27 cellular contexts compared by ENCODE assay signal in genomic region chr13:110687736-110688135, GRCh38.
"Had no signal": no experiment of that assay in that cellular context is flagged by ENCODE, and none has a peak within 500 bp of the region (broad histone marks: within the 10 kb centered on the region; RNA-seq: fewer than 3 reads in every experiment).

No MANE protein-coding gene starts in this region.

- H3K36me3 ChIP-seq: ovary had no signal

- H3K9me3 Mint-ChIP-seq: immature natural killer cell; naive thymus-derived CD4-positive, alpha-beta T cell; nephron; neural crest cell; stimulated activated memory B cell treated with anti-CD40 and anti-IgM and Interleukin-4, amounts not matched to agents 10 μg/mL and 1 μg/mL and 100 μg/mL, for 72 hours; stimulated activated naive CD8-positive, alpha-beta T cell treated with anti-CD3 and anti-CD28 coated beads, Interleukin-15, amount 100 ng/mL, for 72 hours had no signal

- DNase-seq: heart left ventricle; hypothalamus; immature natural killer cell; left ventricle myocardium inferior; midbrain; mucosa of descending colon; naive thymus-derived CD4-positive, alpha-beta T cell; occipital lobe; ovary; right cardiac atrium; stimulated activated CD4-positive, alpha-beta T cell treated with anti-CD3 and anti-CD28 coated beads, Interleukin-1b, Interleukin-23, amount 100 ng/mL, for 48 hours; stimulated activated CD4-positive, alpha-beta T cell treated with anti-CD3 and anti-CD28 coated beads, Interleukin-2, amount 100 ng/mL, for 48 hours; stimulated activated CD4-positive, alpha-beta T cell treated with anti-CD3 and anti-CD28 coated beads, Interleukin-4, amount 100 ng/mL, for 4 hours; stimulated activated CD8-positive, alpha-beta memory T cell treated with anti-CD3 and anti-CD28 coated beads, Interleukin-4, amount 100 ng/mL, for 48 hours; stimulated activated naive CD4-positive, alpha-beta T cell treated with Interleukin-2 at 50 U/mL for 16 hours; stimulated activated naive CD8-positive, alpha-beta T cell treated with anti-CD3 and anti-CD28 coated beads, Interleukin-15, amount 100 ng/mL, for 72 hours; substantia nigra; upper lobe of left lung had no signal

- H3K4me3 ChIP-seq: heart left ventricle, left ventricle myocardium inferior, lung, mucosa of descending colon, ovary, skin epidermis, tibial nerve, upper lobe of left lung had no signal

- H3K4me3 Mint-ChIP-seq: immature natural killer cell; naive thymus-derived CD4-positive, alpha-beta T cell; nephron; neural crest cell; stimulated activated memory B cell treated with anti-CD40 and anti-IgM and Interleukin-4, amounts not matched to agents 10 μg/mL and 1 μg/mL and 100 μg/mL, for 72 hours; stimulated activated naive CD8-positive, alpha-beta T cell treated with anti-CD3 and anti-CD28 coated beads, Interleukin-15, amount 100 ng/mL, for 72 hours had no signal

- H3K4me1 Mint-ChIP-seq: neural crest cell had no signal

- H3K27me3 Mint-ChIP-seq: naive thymus-derived CD4-positive, alpha-beta T cell; progenitor cell of endocrine pancreas; stimulated activated memory B cell treated with anti-CD40 and anti-IgM and Interleukin-4, amounts not matched to agents 10 μg/mL and 1 μg/mL and 100 μg/mL, for 72 hours; stimulated activated naive CD8-positive, alpha-beta T cell treated with anti-CD3 and anti-CD28 coated beads, Interleukin-15, amount 100 ng/mL, for 72 hours had no signal

- H3K27me3 ChIP-seq: heart left ventricle, neutrophil, ovary, tibial nerve, upper lobe of left lung had no signal

- H3K27ac ChIP-seq: left ventricle myocardium inferior, neutrophil, ovary, skin epidermis, tibial nerve, upper lobe of left lung had no signal

- H3K9me3 ChIP-seq: heart left ventricle, left ventricle myocardium inferior, mucosa of descending colon, neutrophil, ovary, tibial nerve, upper lobe of left lung had no signal

- ATAC-seq: heart left ventricle; mucosa of descending colon; naive thymus-derived CD4-positive, alpha-beta T cell; right cardiac atrium; sciatic nerve; stimulated activated memory B cell treated with anti-CD40 and anti-IgM and Interleukin-4, amounts not matched to agents 10 μg/mL and 1 μg/mL and 100 μg/mL, for 72 hours; stimulated activated naive CD8-positive, alpha-beta T cell treated with anti-CD3 and anti-CD28 coated beads, Interleukin-15, amount 100 ng/mL, for 72 hours had no signal

- H3K4me1 ChIP-seq: heart left ventricle, left ventricle myocardium inferior, upper lobe of left lung had no signal

- H3K27ac Mint-ChIP-seq: nephron; progenitor cell of endocrine pancreas; stimulated activated memory B cell treated with anti-CD40 and anti-IgM and Interleukin-4, amounts not matched to agents 10 μg/mL and 1 μg/mL and 100 μg/mL, for 72 hours had no signal
